Comparison of ENCODE assay signal across 1 cellular context in the genomic region with DNA sequence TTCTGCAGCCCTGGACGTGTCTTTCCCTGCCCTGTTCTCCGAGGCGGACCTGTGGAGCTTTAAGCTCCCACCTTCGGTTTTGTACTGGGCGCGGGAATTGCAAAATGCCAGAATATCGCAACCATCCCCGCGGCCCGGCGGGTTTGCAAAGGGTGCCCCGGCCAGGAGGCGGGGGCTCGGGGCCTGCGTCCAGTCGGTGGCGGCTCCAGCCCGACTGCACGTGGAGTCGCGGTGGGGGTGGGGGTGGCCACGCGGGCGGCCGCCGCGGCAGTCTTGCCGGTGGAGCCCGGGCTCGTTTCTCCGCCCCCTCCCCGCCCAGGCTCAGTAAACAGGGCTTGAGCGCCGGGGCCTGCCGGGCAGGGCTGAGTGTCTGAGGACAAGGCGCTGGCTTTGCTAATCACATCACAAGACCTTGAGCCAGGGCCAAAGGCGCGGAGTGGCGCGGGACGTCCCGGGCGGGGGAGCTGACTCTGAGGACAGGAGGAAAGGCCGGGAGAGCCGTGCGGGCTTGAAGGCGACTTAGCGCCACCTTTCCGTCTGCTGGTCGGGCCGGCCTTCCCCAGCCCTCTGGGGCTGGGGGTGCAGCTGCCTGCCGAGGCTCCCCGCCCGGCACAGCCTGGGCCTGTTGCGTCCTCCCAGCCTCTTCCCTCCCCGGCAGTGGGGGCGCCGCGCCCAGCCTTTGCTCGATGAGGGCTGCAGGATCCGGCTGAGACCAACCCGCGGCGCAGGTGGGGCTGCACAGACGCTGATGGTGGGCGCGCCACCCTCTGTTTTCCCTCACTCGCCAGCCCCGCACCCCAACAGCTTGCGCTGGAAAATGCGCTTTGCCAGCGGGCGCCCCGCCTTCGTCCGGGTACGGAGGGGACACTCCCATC.
TF ChIP-seq lines count a peak whose summit lies in the region.

No MANE protein-coding gene starts in this region.

TF ChIP-seq in K562, 482 proteins besides CTCF, POLR2A, EP300 and RAD21 (continued from another document):
- TF ChIP-seq, protein P1, sequence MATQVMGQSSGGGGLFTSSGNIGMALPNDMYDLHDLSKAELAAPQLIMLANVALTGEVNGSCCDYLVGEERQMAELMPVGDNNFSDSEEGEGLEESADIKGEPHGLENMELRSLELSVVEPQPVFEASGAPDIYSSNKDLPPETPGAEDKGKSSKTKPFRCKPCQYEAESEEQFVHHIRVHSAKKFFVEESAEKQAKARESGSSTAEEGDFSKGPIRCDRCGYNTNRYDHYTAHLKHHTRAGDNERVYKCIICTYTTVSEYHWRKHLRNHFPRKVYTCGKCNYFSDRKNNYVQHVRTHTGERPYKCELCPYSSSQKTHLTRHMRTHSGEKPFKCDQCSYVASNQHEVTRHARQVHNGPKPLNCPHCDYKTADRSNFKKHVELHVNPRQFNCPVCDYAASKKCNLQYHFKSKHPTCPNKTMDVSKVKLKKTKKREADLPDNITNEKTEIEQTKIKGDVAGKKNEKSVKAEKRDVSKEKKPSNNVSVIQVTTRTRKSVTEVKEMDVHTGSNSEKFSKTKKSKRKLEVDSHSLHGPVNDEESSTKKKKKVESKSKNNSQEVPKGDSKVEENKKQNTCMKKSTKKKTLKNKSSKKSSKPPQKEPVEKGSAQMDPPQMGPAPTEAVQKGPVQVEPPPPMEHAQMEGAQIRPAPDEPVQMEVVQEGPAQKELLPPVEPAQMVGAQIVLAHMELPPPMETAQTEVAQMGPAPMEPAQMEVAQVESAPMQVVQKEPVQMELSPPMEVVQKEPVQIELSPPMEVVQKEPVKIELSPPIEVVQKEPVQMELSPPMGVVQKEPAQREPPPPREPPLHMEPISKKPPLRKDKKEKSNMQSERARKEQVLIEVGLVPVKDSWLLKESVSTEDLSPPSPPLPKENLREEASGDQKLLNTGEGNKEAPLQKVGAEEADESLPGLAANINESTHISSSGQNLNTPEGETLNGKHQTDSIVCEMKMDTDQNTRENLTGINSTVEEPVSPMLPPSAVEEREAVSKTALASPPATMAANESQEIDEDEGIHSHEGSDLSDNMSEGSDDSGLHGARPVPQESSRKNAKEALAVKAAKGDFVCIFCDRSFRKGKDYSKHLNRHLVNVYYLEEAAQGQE (CRISPR knock-in tag; IDR thresholded peaks at IDR 0.05; ENCODE audit: low read depth) = no peak
- TF ChIP-seq ETV6 (IDR thresholded peaks at IDR 0.05; ENCODE audit: borderline replicate concordance in 1 of 2, low read depth in 2 of 2, low read length in 1 of 2) (no peak), ETV6 (CRISPR knock-in tag; IDR thresholded peaks at IDR 0.05; ENCODE audit: borderline replicate concordance) (0 out of 2 replicates have a peak, but pooled peaks have one; percentile 67), ZFX (CRISPR knock-in tag; IDR thresholded peaks at IDR 0.05) (peak; percentile 93), POLR2B (IDR thresholded peaks at IDR 0.05; ENCODE audit: low read depth, partially characterized antibody) (no peak), FOXK1 (CRISPR knock-in tag; IDR thresholded peaks at IDR 0.05; ENCODE audit: borderline replicate concordance) (0 out of 2 replicates have a peak, but pooled peaks have one; percentile 54), SP2 (IDR thresholded peaks at IDR 0.05; ENCODE audit: extremely low read depth, low read depth, low read length, poor library complexity, severe bottlenecking) (no peak), ASH1L (IDR thresholded peaks at IDR 0.05; ENCODE audit: borderline replicate concordance, low read depth, partially characterized antibody) (no peak), CEBPG (CRISPR knock-in tag; IDR thresholded peaks at IDR 0.05) (no peak), CEBPG (tag; conservative IDR thresholded peaks at IDR 0.05 in 1 of 2, IDR thresholded peaks at IDR 0.05 in 1 of 2) (peak in 1 of 2 experiments; percentile 39; a peak in 1 of 4 replicates), PHB (CRISPR knock-in tag; IDR thresholded peaks at IDR 0.05) (peak; percentile 92), FOXJ2 (tag; IDR thresholded peaks at IDR 0.05) (peak; percentile 95), ZSCAN29 (IDR thresholded peaks at IDR 0.05) (no peak), ADNP (tag; IDR thresholded peaks at IDR 0.05) (no peak), ZNF165 (CRISPR knock-in tag; IDR thresholded peaks at IDR 0.05; ENCODE audit: borderline replicate concordance) (no peak), HDGF (IDR thresholded peaks at IDR 0.05) (peak; percentile 23; the same call in 1 of the 2 replicates), CBFA2T2 (conservative IDR thresholded peaks at IDR 0.05) (no peak), TARDBP (IDR thresholded peaks at IDR 0.05) (peak; percentile 73), KDM2B (CRISPR knock-in tag; IDR thresholded peaks at IDR 0.05) (no peak), NUFIP1 (IDR thresholded peaks at IDR 0.05; ENCODE audit: partially characterized antibody) (no peak), CBX8 (IDR thresholded peaks at IDR 0.05; ENCODE audit: borderline replicate concordance, extremely low read depth, low read depth, low read length, poor library complexity, severe bottlenecking) (no peak), BRD9 (IDR thresholded peaks at IDR 0.05; ENCODE audit: low read depth, partially characterized antibody) (peak; percentile 60), ZNF589 (CRISPR knock-in tag; IDR thresholded peaks at IDR 0.05; ENCODE audit: low read depth) (peak; percentile 33; the same call in 1 of the 2 replicates)
- TF ChIP-seq, protein P2, sequence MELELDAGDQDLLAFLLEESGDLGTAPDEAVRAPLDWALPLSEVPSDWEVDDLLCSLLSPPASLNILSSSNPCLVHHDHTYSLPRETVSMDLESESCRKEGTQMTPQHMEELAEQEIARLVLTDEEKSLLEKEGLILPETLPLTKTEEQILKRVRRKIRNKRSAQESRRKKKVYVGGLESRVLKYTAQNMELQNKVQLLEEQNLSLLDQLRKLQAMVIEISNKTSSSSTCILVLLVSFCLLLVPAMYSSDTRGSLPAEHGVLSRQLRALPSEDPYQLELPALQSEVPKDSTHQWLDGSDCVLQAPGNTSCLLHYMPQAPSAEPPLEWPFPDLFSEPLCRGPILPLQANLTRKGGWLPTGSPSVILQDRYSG (tag; conservative IDR thresholded peaks at IDR 0.05; ENCODE audit: low read depth) = no peak
- TF ChIP-seq, protein P3, sequence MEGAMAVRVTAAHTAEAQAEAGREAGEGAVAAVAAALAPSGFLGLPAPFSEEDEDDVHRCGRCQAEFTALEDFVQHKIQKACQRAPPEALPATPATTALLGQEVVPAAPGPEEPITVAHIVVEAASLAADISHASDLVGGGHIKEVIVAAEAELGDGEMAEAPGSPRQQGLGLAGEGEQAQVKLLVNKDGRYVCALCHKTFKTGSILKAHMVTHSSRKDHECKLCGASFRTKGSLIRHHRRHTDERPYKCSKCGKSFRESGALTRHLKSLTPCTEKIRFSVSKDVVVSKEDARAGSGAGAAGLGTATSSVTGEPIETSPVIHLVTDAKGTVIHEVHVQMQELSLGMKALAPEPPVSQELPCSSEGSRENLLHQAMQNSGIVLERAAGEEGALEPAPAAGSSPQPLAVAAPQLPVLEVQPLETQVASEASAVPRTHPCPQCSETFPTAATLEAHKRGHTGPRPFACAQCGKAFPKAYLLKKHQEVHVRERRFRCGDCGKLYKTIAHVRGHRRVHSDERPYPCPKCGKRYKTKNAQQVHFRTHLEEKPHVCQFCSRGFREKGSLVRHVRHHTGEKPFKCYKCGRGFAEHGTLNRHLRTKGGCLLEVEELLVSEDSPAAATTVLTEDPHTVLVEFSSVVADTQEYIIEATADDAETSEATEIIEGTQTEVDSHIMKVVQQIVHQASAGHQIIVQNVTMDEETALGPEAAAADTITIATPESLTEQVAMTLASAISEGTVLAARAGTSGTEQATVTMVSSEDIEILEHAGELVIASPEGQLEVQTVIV (CRISPR knock-in tag; IDR thresholded peaks at IDR 0.05; ENCODE audit: borderline replicate concordance) = no peak
- TF ChIP-seq, protein P4, sequence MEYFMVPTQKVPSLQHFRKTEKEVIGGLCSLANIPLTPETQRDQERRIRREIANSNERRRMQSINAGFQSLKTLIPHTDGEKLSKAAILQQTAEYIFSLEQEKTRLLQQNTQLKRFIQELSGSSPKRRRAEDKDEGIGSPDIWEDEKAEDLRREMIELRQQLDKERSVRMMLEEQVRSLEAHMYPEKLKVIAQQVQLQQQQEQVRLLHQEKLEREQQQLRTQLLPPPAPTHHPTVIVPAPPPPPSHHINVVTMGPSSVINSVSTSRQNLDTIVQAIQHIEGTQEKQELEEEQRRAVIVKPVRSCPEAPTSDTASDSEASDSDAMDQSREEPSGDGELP (CRISPR knock-in tag; IDR thresholded peaks at IDR 0.05; ENCODE audit: borderline replicate concordance) = peak; percentile 34
- TF ChIP-seq, protein P5, sequence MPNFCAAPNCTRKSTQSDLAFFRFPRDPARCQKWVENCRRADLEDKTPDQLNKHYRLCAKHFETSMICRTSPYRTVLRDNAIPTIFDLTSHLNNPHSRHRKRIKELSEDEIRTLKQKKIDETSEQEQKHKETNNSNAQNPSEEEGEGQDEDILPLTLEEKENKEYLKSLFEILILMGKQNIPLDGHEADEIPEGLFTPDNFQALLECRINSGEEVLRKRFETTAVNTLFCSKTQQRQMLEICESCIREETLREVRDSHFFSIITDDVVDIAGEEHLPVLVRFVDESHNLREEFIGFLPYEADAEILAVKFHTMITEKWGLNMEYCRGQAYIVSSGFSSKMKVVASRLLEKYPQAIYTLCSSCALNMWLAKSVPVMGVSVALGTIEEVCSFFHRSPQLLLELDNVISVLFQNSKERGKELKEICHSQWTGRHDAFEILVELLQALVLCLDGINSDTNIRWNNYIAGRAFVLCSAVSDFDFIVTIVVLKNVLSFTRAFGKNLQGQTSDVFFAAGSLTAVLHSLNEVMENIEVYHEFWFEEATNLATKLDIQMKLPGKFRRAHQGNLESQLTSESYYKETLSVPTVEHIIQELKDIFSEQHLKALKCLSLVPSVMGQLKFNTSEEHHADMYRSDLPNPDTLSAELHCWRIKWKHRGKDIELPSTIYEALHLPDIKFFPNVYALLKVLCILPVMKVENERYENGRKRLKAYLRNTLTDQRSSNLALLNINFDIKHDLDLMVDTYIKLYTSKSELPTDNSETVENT (CRISPR knock-in tag; IDR thresholded peaks at IDR 0.05) = no peak
- TF ChIP-seq, protein P6, sequence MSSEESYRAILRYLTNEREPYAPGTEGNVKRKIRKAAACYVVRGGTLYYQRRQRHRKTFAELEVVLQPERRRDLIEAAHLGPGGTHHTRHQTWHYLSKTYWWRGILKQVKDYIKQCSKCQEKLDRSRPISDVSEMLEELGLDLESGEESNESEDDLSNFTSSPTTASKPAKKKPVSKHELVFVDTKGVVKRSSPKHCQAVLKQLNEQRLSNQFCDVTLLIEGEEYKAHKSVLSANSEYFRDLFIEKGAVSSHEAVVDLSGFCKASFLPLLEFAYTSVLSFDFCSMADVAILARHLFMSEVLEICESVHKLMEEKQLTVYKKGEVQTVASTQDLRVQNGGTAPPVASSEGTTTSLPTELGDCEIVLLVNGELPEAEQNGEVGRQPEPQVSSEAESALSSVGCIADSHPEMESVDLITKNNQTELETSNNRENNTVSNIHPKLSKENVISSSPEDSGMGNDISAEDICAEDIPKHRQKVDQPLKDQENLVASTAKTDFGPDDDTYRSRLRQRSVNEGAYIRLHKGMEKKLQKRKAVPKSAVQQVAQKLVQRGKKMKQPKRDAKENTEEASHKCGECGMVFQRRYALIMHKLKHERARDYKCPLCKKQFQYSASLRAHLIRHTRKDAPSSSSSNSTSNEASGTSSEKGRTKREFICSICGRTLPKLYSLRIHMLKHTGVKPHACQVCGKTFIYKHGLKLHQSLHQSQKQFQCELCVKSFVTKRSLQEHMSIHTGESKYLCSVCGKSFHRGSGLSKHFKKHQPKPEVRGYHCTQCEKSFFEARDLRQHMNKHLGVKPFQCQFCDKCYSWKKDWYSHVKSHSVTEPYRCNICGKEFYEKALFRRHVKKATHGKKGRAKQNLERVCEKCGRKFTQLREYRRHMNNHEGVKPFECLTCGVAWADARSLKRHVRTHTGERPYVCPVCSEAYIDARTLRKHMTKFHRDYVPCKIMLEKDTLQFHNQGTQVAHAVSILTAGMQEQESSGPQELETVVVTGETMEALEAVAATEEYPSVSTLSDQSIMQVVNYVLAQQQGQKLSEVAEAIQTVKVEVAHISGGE (CRISPR knock-in tag; IDR thresholded peaks at IDR 0.05) = no peak; a peak in 1 of 6 replicates
